6 cellular contexts compared by ENCODE assay signal in genomic region chr19:14544977-14545715, GRCh38. TPM values are rescaled to one million over a fixed set of nuclear protein-coding genes. Genes with fewer than 3 reads are reported as not detected.
DNase-seq lines count a peak whose midpoint lies in the region; FAIRE-seq and TF ChIP-seq lines count a peak whose summit lies in the region.

No MANE protein-coding gene starts in this region.

- H3K4me1 Mint-ChIP-seq in astrocyte (ENCODE audit: low read depth, unreplicated experiment): peaks cover 11% of the 10 kb centered on the region
- no peaks in the 10 kb centered on the region for H3K4me1 Mint-ChIP-seq in neural crest cell
- peaks cover 7% of the 10 kb centered on the region for H3K4me1 Mint-ChIP-seq in activated naive CD4-positive, alpha-beta T cell treated with anti-CD3 and anti-CD28 coated beads, Interleukin-2, amount 10 ng/mL, durations not matched to agents 7 days and 5 days

- H3K9me3 ChIP-seq in HEK293 (ENCODE audit: control insufficient read depth, insufficient read depth, low read depth, low read length): no peaks in the 10 kb centered on the region
- H3K9me3 ChIP-seq in astrocyte (ENCODE audit: insufficient read depth, low read depth, low read length): no peaks in the 10 kb centered on the region

- peaks cover 5% of the 10 kb centered on the region; the same call in 1 of the 2 replicates for H3K4me1 ChIP-seq in HEK293 (ENCODE audit: control insufficient read depth, insufficient read depth, low read length)
- peaks cover 13% of the 10 kb centered on the region for H3K4me1 ChIP-seq in astrocyte (ENCODE audit: insufficient read depth, low read length)

- peaks cover 8% of the 10 kb centered on the region for H3K79me2 ChIP-seq in astrocyte (ENCODE audit: insufficient read depth, low read length)

- no peaks in the 10 kb centered on the region for H3K27me3 Mint-ChIP-seq in astrocyte (ENCODE audit: low read depth, unreplicated experiment)
- H3K27me3 Mint-ChIP-seq in neural crest cell (ENCODE audit: low read depth): no peaks in the 10 kb centered on the region
- no peaks in the 10 kb centered on the region for H3K27me3 Mint-ChIP-seq in activated naive CD4-positive, alpha-beta T cell treated with anti-CD3 and anti-CD28 coated beads, Interleukin-2, amount 10 ng/mL, durations not matched to agents 7 days and 5 days

- CTCF ChIA-PET in HEK293 (lab: Yijun Ruan, JAX): interaction anchor here (0.6 to 0.8 kb wide), 2 partner anchors 12 to 29 kb away, joined by 4 to 8 read pairs; no protein-coding TSS in a partner anchor
- CTCF ChIA-PET in activated naive CD4-positive, alpha-beta T cell treated with anti-CD3 and anti-CD28 coated beads, Interleukin-2, amount 10 ng/mL, durations not matched to agents 7 days and 5 days (lab: Charles Lee): interaction anchor here (0.6 to 0.8 kb wide), 2 partner anchors 12 to 56 kb away, joined by 3 to 5 read pairs; no protein-coding TSS in a partner anchor

- no peak for TF ChIP-seq CTCF in HEK293 (tag by site-specific recombination; IDR thresholded peaks at IDR 0.05)
- TF ChIP-seq CTCF in astrocyte (IDR thresholded peaks at IDR 0.05; ENCODE audit: insufficient read depth, low read depth, low read length): no peak
- TF ChIP-seq CTCF in neural crest cell (conservative IDR thresholded peaks at IDR 0.05): no peak

- no peak overlapping the region for H3K27ac Mint-ChIP-seq in astrocyte (ENCODE audit: unreplicated experiment)
- H3K27ac Mint-ChIP-seq in neural crest cell (ENCODE audit: unreplicated experiment): peak overlapping the region; percentile 94
- no peak overlapping the region for H3K27ac Mint-ChIP-seq in activated naive CD4-positive, alpha-beta T cell treated with anti-CD3 and anti-CD28 coated beads, Interleukin-2, amount 10 ng/mL, durations not matched to agents 7 days and 5 days

- DNase-seq in astrocyte (ENCODE audit: low read depth) (no peak), neural crest cell (ENCODE audit: low read depth, low spot score) (no peak), NOMO-1 treated with DMSO at 0.1 percent for 48 hours (lab: John Stamatoyannopoulos, UW; ENCODE audit: unreplicated experiment) (no peak)
- no peak for DNase-seq in stimulated activated CD8-positive, alpha-beta memory T cell treated with anti-CD3 and anti-CD28 coated beads, Interleukin-4, amount 100 ng/mL, for 48 hours
- DNase-seq in activated naive CD4-positive, alpha-beta T cell treated with anti-CD3 and anti-CD28 coated beads, Interleukin-2, amount 10 ng/mL, durations not matched to agents 7 days and 5 days: no peak

- no peak for FAIRE-seq in astrocyte (lab: Jason Lieb, UNC)

- POLR2A ChIA-PET in HEK293 (lab: Yijun Ruan, JAX): interaction anchor here (0.5 kb wide), 1 partner anchor 10 kb away, joined by 6 read pairs; no protein-coding TSS in a partner anchor

- peak overlapping the region; percentile 48 for H3K4me2 ChIP-seq in astrocyte (ENCODE audit: low read length)

- H3K36me3 ChIP-seq in HEK293 (ENCODE audit: control insufficient read depth in 2 of 2, insufficient read depth in 1 of 2, low read length in 2 of 2): peaks cover 0 to 7% of the 10 kb centered on the region in 2 experiments; a peak in 2 of 3 replicates
- peaks cover 2% of the 10 kb centered on the region for H3K36me3 ChIP-seq in astrocyte (ENCODE audit: insufficient read depth, low read length)

- H3K4me3 ChIP-seq in HEK293 (ENCODE audit: low read depth, low read length) (no peak overlapping the region), astrocyte (ENCODE audit: insufficient read depth, low read depth, low read length) (no peak overlapping the region)

- H4K20me1 ChIP-seq in astrocyte (ENCODE audit: insufficient read depth, low read length): peaks cover 43% of the 10 kb centered on the region

- H3K36me3 Mint-ChIP-seq in astrocyte (ENCODE audit: low read depth, unreplicated experiment) (peaks cover 9% of the 10 kb centered on the region), neural crest cell (ENCODE audit: low read depth) (no peaks in the 10 kb centered on the region)
- peaks cover 19% of the 10 kb centered on the region for H3K36me3 Mint-ChIP-seq in activated naive CD4-positive, alpha-beta T cell treated with anti-CD3 and anti-CD28 coated beads, Interleukin-2, amount 10 ng/mL, durations not matched to agents 7 days and 5 days

- H3K4me3 Mint-ChIP-seq in astrocyte (ENCODE audit: unreplicated experiment) (no peak overlapping the region), neural crest cell (no peak overlapping the region)
- no peak overlapping the region for H3K4me3 Mint-ChIP-seq in activated naive CD4-positive, alpha-beta T cell treated with anti-CD3 and anti-CD28 coated beads, Interleukin-2, amount 10 ng/mL, durations not matched to agents 7 days and 5 days

- H3K27me3 ChIP-seq in astrocyte (ENCODE audit: insufficient read depth, low read length): no peaks in the 10 kb centered on the region

- H3K9me3 Mint-ChIP-seq in astrocyte (ENCODE audit: unreplicated experiment): no peaks in the 10 kb centered on the region
- H3K9me3 Mint-ChIP-seq in neural crest cell: no peaks in the 10 kb centered on the region
- no peaks in the 10 kb centered on the region for H3K9me3 Mint-ChIP-seq in activated naive CD4-positive, alpha-beta T cell treated with anti-CD3 and anti-CD28 coated beads, Interleukin-2, amount 10 ng/mL, durations not matched to agents 7 days and 5 days

- no peak overlapping the region for H3K27ac ChIP-seq in HEK293 (ENCODE audit: extremely low read depth, low read depth, low read length)
- H3K27ac ChIP-seq in astrocyte (ENCODE audit: low read depth, low read length): no peak overlapping the region

- H2AFZ ChIP-seq in astrocyte (ENCODE audit: low read depth, low read length): no peak overlapping the region

- H3K9ac ChIP-seq in astrocyte (ENCODE audit: low read length): no peak overlapping the region

TF ChIP-seq in HEK293, 187 proteins besides CTCF, POLR2A, EP300 and RAD21 (continues in another document):
- peak; percentile 94 for TF ChIP-seq ZNF623 (tag by site-specific recombination; IDR thresholded peaks at IDR 0.05)
- no peak for TF ChIP-seq ZNF529 (tag by site-specific recombination; IDR thresholded peaks at IDR 0.05; ENCODE audit: insufficient replicate concordance)
- TF ChIP-seq KLF1 (tag by site-specific recombination; IDR thresholded peaks at IDR 0.05): 0 out of 2 replicates have a peak, but pooled peaks have one; percentile 8
- TF ChIP-seq ZIC2 (tag by site-specific recombination; IDR thresholded peaks at IDR 0.05): peak; percentile 56
- TF ChIP-seq IKZF3 (tag by site-specific recombination; IDR thresholded peaks at IDR 0.05): no peak
- no peak for TF ChIP-seq PRDM2 (tag by site-specific recombination; IDR thresholded peaks at IDR 0.05; ENCODE audit: borderline replicate concordance)

RNA-seq across cellular contexts. Expression of gene TECR, which starts 15.8 kb away (rescaled TPM):
- total RNA-seq in astrocyte (106 and 110 TPM in 2 replicates), neural crest cell (177 and 185 TPM in 2 replicates)

RNA-seq across cellular contexts. Expression of gene NDUFB7, which starts 26.7 kb away (rescaled TPM):
- 153 and 161 TPM in 2 replicates for total RNA-seq in astrocyte
- 123 and 128 TPM in 2 replicates for total RNA-seq in neural crest cell

RNA-seq across cellular contexts. Expression of gene DNAJB1, which starts 26.9 kb away (rescaled TPM):
- total RNA-seq in astrocyte: 100 and 105 TPM in 2 replicates
- 89.4 and 94.2 TPM in 2 replicates for total RNA-seq in neural crest cell

RNA-seq across cellular contexts. Expression of gene CLEC17A, which starts 37.7 kb away (rescaled TPM):
- 0.09 TPM in 1 of 2 replicates, not detected in the other for total RNA-seq in astrocyte
- not detected in 2 replicates for total RNA-seq in neural crest cell

RNA-seq across cellular contexts. Expression of gene GIPC1, which starts 49.2 kb away (rescaled TPM):
- total RNA-seq in astrocyte: 145 and 169 TPM in 2 replicates
- total RNA-seq in neural crest cell: 72.5 and 73.0 TPM in 2 replicates
